ENCODE assay signal across 8 cellular contexts in genomic region chr16:78235168-78235800, GRCh38.
DNase-seq lines count a peak whose midpoint lies in the region; ATAC-seq and TF ChIP-seq lines count a peak whose summit lies in the region.

No MANE protein-coding gene starts in this region.

- H3K9me3 Mint-ChIP-seq in activated naive CD8-positive, alpha-beta T cell treated with anti-CD3 and anti-CD28 coated beads, Interleukin-2, amount 50 U/mL, for 24 hours, result no peaks in the 10 kb centered on the region

- no peaks in the 10 kb centered on the region for H3K4me1 ChIP-seq in right atrium auricular region

- H3K4me1 Mint-ChIP-seq in activated naive CD8-positive, alpha-beta T cell treated with anti-CD3 and anti-CD28 coated beads, Interleukin-2, amount 50 U/mL, for 24 hours, result peaks cover 2% of the 10 kb centered on the region

- no peaks in the 10 kb centered on the region for H3K27me3 ChIP-seq in right atrium auricular region

- DNase-seq in ELR (ENCODE audit: low read depth) (peak; percentile 28), KBM-7 (peak; percentile 83), SW 1271 (lab: John Stamatoyannopoulos, UW) (peak; percentile 8 to 46), right atrium auricular region (ENCODE audit: low spot score) (peak; percentile 75), skeletal muscle cell (ENCODE audit: low read depth) (peak; percentile 1), DMS79 (lab: John Stamatoyannopoulos, UW) (no peak)
- peak; percentile 72 for DNase-seq in activated naive CD8-positive, alpha-beta T cell treated with anti-CD3 and anti-CD28 coated beads, Interleukin-2, amount 50 U/mL, for 24 hours

- H3K36me3 ChIP-seq in right atrium auricular region, result no peaks in the 10 kb centered on the region

- in situ Hi-C loops in KBM-7 (cut with MboI; ENCODE audit: low pct_unique_long_range_greater_than_20kb, low sequenced_read_pairs), result no loop called here

- no peak overlapping the region for H3K27ac ChIP-seq in right atrium auricular region

- TF ChIP-seq CTCF in right atrium auricular region (IDR thresholded peaks at IDR 0.05), result peak; percentile 83 to 90

- peaks cover 2% of the 10 kb centered on the region for H3K36me3 Mint-ChIP-seq in activated naive CD8-positive, alpha-beta T cell treated with anti-CD3 and anti-CD28 coated beads, Interleukin-2, amount 50 U/mL, for 24 hours (ENCODE audit: low read depth)

- H3K4me3 ChIP-seq in right atrium auricular region (no peak overlapping the region), skeletal muscle cell (ENCODE audit: low read depth, low read length) (no peak overlapping the region)

- no peak overlapping the region for H3K4me3 Mint-ChIP-seq in activated naive CD8-positive, alpha-beta T cell treated with anti-CD3 and anti-CD28 coated beads, Interleukin-2, amount 50 U/mL, for 24 hours

- peak; percentile 87 for ATAC-seq in GM21528 (IDR thresholded peaks at IDR 0.05; ENCODE audit: low FRiP score, unreplicated experiment)
- ATAC-seq in activated naive CD8-positive, alpha-beta T cell treated with anti-CD3 and anti-CD28 coated beads, Interleukin-2, amount 50 U/mL, for 24 hours, result peak; percentile 90

- H3K9me3 ChIP-seq in right atrium auricular region, result no peaks in the 10 kb centered on the region

- no peak overlapping the region for H3K27ac Mint-ChIP-seq in activated naive CD8-positive, alpha-beta T cell treated with anti-CD3 and anti-CD28 coated beads, Interleukin-2, amount 50 U/mL, for 24 hours

- no peaks in the 10 kb centered on the region for H3K27me3 Mint-ChIP-seq in activated naive CD8-positive, alpha-beta T cell treated with anti-CD3 and anti-CD28 coated beads, Interleukin-2, amount 50 U/mL, for 24 hours
